In the genomic region with DNA sequence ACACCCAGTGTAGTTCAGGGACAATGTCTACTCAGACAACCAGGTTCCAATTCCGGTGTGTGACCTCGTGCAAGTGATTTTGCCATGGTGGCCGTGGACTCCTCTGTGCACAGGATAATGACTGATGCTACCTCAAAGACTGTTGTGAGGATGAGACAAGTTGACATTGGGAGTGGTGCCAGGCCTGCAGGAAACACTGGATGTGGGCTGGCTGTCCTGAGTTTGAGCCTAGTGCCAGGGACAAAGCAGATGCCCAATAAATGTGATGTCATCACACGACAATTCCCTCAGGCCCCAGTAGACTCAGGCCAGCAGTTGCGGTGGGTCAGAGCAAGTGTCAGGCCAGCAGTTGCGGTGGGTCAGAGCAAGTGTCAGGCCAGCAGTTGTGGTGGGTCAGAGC, we compare ENCODE assay signal across 19 cellular contexts. TPM values are rescaled to one million over a fixed set of nuclear protein-coding genes. Genes with fewer than 3 reads are reported as not detected.
DNase-seq lines count a peak whose midpoint lies in the region; ATAC-seq and TF ChIP-seq lines count a peak whose summit lies in the region.
"Had no signal": no experiment of that assay in that cellular context is flagged by ENCODE, and none has a peak within 500 bp of the region (broad histone marks: within the 10 kb centered on the region; RNA-seq: fewer than 3 reads in every experiment).

No MANE protein-coding gene starts in this region.

- H3K9me2 ChIP-seq in GM23338 (ENCODE audit: insufficient read depth) (no peaks in the 10 kb centered on the region), PC-3 (replicated peaks; ENCODE audit: low read length) (no peaks in the 10 kb centered on the region)

- H3K36me3 Mint-ChIP-seq in GM23338 (ENCODE audit: low read depth) = peaks cover 86% of the 10 kb centered on the region
- peaks cover 0 to 82% (median 20%) of the 10 kb centered on the region in 3 donors for H3K36me3 Mint-ChIP-seq in naive thymus-derived CD8-positive, alpha-beta T cell

- H4K20me1 ChIP-seq in GM23338 (replicated peaks; ENCODE audit: insufficient read depth) (peaks cover 11% of the 10 kb centered on the region; the same call in 1 of the 2 replicates), PC-3 (ENCODE audit: low read length) (no peaks in the 10 kb centered on the region)

- CTCF ChIA-PET in PC-3 (lab: Charles Lee) = no interaction called here

- POLR2A ChIA-PET in naive thymus-derived CD8-positive, alpha-beta T cell (lab: Charles Lee) = interaction anchor here (1.7 to 9.2 kb wide), 2 partner anchors 9 to 51 kb away, joined by 5 to 98 read pairs; no protein-coding TSS in a partner anchor
- POLR2A ChIA-PET in PC-3 (lab: Charles Lee; ENCODE audit: unreplicated experiment) = no interaction called here

- TF ChIP-seq CTCF in GM23338 (conservative IDR thresholded peaks at IDR 0.05; ENCODE audit: low read depth in 2 of 2) (no peak), adrenal gland (IDR thresholded peaks at IDR 0.05) (no peak), spleen (IDR thresholded peaks at IDR 0.05 in 8 of 11, conservative IDR thresholded peaks at IDR 0.05 in 3 of 11) (no peak), PC-3 (conservative IDR thresholded peaks at IDR 0.05; ENCODE audit: low read depth, low read length) (no peak)

- H3K9ac ChIP-seq in PC-3 (ENCODE audit: low read length) = no peak overlapping the region

- H3K36me3 ChIP-seq in GM23338 (ENCODE audit: insufficient read depth) (peaks cover 50% of the 10 kb centered on the region), adrenal gland (replicated peaks in 1 of 2) (peaks cover 0 to 84% of the 10 kb centered on the region in 2 donors), spleen (peaks cover 4 to 94% (median 90%) of the 10 kb centered on the region in 6 donors), PC-3 (ENCODE audit: low read depth, low read length) (peaks cover 3% of the 10 kb centered on the region)

- H3K79me2 ChIP-seq in GM23338 (replicated peaks; ENCODE audit: insufficient read depth) (no peaks in the 10 kb centered on the region), PC-3 (ENCODE audit: low read length) (no peaks in the 10 kb centered on the region)

- H3K9me3 Mint-ChIP-seq in GM23338 = no peaks in the 10 kb centered on the region; the same call in 2 of the 3 replicates
- no peaks in the 10 kb centered on the region for H3K9me3 Mint-ChIP-seq in naive thymus-derived CD8-positive, alpha-beta T cell

- no peaks in the 10 kb centered on the region; the same call in 2 of the 3 replicates for H3K4me1 Mint-ChIP-seq in GM23338
- peaks cover 0 to 29% (median 17%) of the 10 kb centered on the region in 4 donors for H3K4me1 Mint-ChIP-seq in naive thymus-derived CD8-positive, alpha-beta T cell

- no peak overlapping the region for H2AFZ ChIP-seq in GM23338
- H2AFZ ChIP-seq in PC-3 (ENCODE audit: low read length) = no peak overlapping the region
- H2AFZ ChIP-seq: PC-9 had no signal

- no peak overlapping the region for H3K4me3 ChIP-seq in GM23338
- no peak overlapping the region for H3K4me3 ChIP-seq in adrenal gland
- H3K4me3 ChIP-seq in spleen = no peak overlapping the region
- H3K4me3 ChIP-seq in PC-3 (ENCODE audit: low read length) = no peak overlapping the region
- H3K4me3 ChIP-seq: MG63, PC-9 had no signal

- no peak overlapping the region for H3K27ac Mint-ChIP-seq in GM23338
- peak overlapping the region in 7 of 10 donors; percentile 19 to 79 (median 66) for H3K27ac Mint-ChIP-seq in naive thymus-derived CD8-positive, alpha-beta T cell
- H3K27ac Mint-ChIP-seq: B cell had no signal

- intact Hi-C loops in adrenal gland (cut with DNase I) (no loop called here), spleen (cut with DNase I; ENCODE audit: low total_unique reads) (no loop called here), PC-3 (cut with micrococcal nuclease) (no loop called here)

- no peak overlapping the region for H3K4me3 Mint-ChIP-seq in GM23338
- no peak overlapping the region for H3K4me3 Mint-ChIP-seq in naive thymus-derived CD8-positive, alpha-beta T cell
- H3K4me3 Mint-ChIP-seq: B cell had no signal

- H3K27me3 ChIP-seq in GM23338 (ENCODE audit: insufficient read depth) (no peaks in the 10 kb centered on the region), adrenal gland (no peaks in the 10 kb centered on the region), spleen (replicated peaks in 1 of 7) (peaks cover 0 to 3% (median 0%) of the 10 kb centered on the region in 7 donors), PC-3 (ENCODE audit: low read length) (no peaks in the 10 kb centered on the region)
- H3K27me3 ChIP-seq: MG63 had no signal

- H3K27me3 Mint-ChIP-seq in GM23338 (ENCODE audit: insufficient read depth, low read depth, poor library complexity) = peaks cover 19% of the 10 kb centered on the region
- no peaks in the 10 kb centered on the region for H3K27me3 Mint-ChIP-seq in naive thymus-derived CD8-positive, alpha-beta T cell
- H3K27me3 Mint-ChIP-seq: CD4-positive, alpha-beta memory T cell had no signal

- DNase-seq in GM23338 (ENCODE audit: low spot score) (no peak), adrenal gland (peak in 4 of 7 donors; percentile 48 to 76 (median 57)), spleen (no peak), anterior cingulate cortex (lab: John Stamatoyannopoulos, UW) (no peak), DMS79 treated with DMSO at 0.1 percent for 48 hours (lab: John Stamatoyannopoulos, UW) (no peak), PC-3 (no peak)
- DNase-seq in naive thymus-derived CD8-positive, alpha-beta T cell = no peak
- DNase-seq: Calu3, DMS53, IMR-90, Karpas-422, MG63, NCI-H1092 treated with DMSO at 0.1 percent for 48 hours, NCI-H2081 treated with DMSO at 0.1 percent for 48 hours, NCI-H510A, NCI-H82, PC-9 had no signal

- TF ChIP-seq POLR2A in adrenal gland (IDR thresholded peaks at IDR 0.05) = no peak
- no peak for TF ChIP-seq POLR2A in spleen (IDR thresholded peaks at IDR 0.05)

- H3K27ac ChIP-seq in GM23338 (ENCODE audit: low read depth) (no peak overlapping the region), adrenal gland (peak overlapping the region in 1 of 5 donors; percentile 39), spleen (peak overlapping the region in 5 of 8 donors; percentile 3 to 55 (median 22)), PC-3 (ENCODE audit: low read length) (no peak overlapping the region)
- H3K27ac ChIP-seq: PC-9 had no signal

- WGBS in adrenal gland, 4 donors = 48 to 63% (median 58%) methylated on average over 4 to 6 of the region's 6 CpGs
- WGBS in spleen, 5 donors = 70 to 89% (median 80%) methylated on average over 6 of the region's 6 CpGs

- H3K4me1 ChIP-seq in GM23338 (ENCODE audit: insufficient read depth) = 0 out of 2 replicates have a peak, but pooled peaks cover 5% of the 10 kb centered on the region
- H3K4me1 ChIP-seq in adrenal gland (replicated peaks in 1 of 2) = no peaks in the 10 kb centered on the region
- peaks cover 0 to 37% (median 15%) of the 10 kb centered on the region in 6 donors for H3K4me1 ChIP-seq in spleen
- H3K4me1 ChIP-seq in PC-3 (ENCODE audit: insufficient read depth, low read length) = no peaks in the 10 kb centered on the region

- no TSS peak for BruUV-seq in PC-3 (replicated peaks; lab: Mats Ljungman, UMichigan)

- H3F3A ChIP-seq in GM23338 (replicated peaks; ENCODE audit: low read depth) (peaks cover 44% of the 10 kb centered on the region), PC-3 (ENCODE audit: low read length, unreplicated experiment) (no peaks in the 10 kb centered on the region)

- ATAC-seq in GM23338 (no peak), PC-3 (no peak)
- no peak for ATAC-seq in naive thymus-derived CD8-positive, alpha-beta T cell

- H3K4me2 ChIP-seq in GM23338 (no peak overlapping the region), PC-3 (ENCODE audit: low read length) (no peak overlapping the region)
- H3K4me2 ChIP-seq: PC-9 had no signal

- no peaks in the 10 kb centered on the region for H3K9me3 ChIP-seq in adrenal gland (replicated peaks in 1 of 3)
- H3K9me3 ChIP-seq in spleen = no peaks in the 10 kb centered on the region
- H3K9me3 ChIP-seq in PC-3 (ENCODE audit: low read length) = no peaks in the 10 kb centered on the region
- H3K9me3 ChIP-seq: MG63 had no signal

TF ChIP-seq in GM23338, 12 proteins besides CTCF, POLR2A, EP300 and RAD21:
- TF ChIP-seq NANOG (IDR thresholded peaks at IDR 0.05; ENCODE audit: borderline replicate concordance) = no peak
- TF ChIP-seq POLR2AphosphoS5 (IDR thresholded peaks at IDR 0.05; ENCODE audit: low read depth) = peak; percentile 21; the same call in 1 of the 2 replicates
- no peak for TF ChIP-seq JUNB (IDR thresholded peaks at IDR 0.05; ENCODE audit: unreplicated experiment)
- TF ChIP-seq ZNF331 (CRISPR knock-in tag; IDR thresholded peaks at IDR 0.05; ENCODE audit: low read depth) = no peak

RNA-seq across cellular contexts. Expression of gene SCN1B, which starts 6.2 kb away (rescaled TPM):
- 3.4 and 4.8 TPM in 2 replicates for total RNA-seq in GM23338 (2014; rRNA removed; shearing (Covaris generic))
- 1.7 and 1.8 TPM in 2 replicates for polyA plus RNA-seq in GM23338 (2016; fragmentation: Nextera tagmentation; extraction: Ambion mirVana)
- 10 to 100 TPM in 6 of 8 donors, 1 to 10 TPM in 2; 9.5 to 34.5 (median 15.8) TPM for total RNA-seq in adrenal gland
- 10 to 100 TPM in 2 of 3 donors, 1 to 10 TPM in 1; 4.4 to 13.2 (median 11.6) TPM for polyA plus RNA-seq in adrenal gland
- total RNA-seq in naive thymus-derived CD8-positive, alpha-beta T cell = 1 to 10 TPM; 1.6 to 2.1 TPM
- polyA plus RNA-seq in naive thymus-derived CD8-positive, alpha-beta T cell = under 1 TPM in 2 of 3 donors, not detected in 1; 0.27 to 0.28 TPM
- total RNA-seq in spleen = 10 to 100 TPM; 11.3 to 28.1 (median 16.7) TPM
- 1 to 10 TPM; 3.7 to 7.4 (median 5.9) TPM for polyA plus RNA-seq in spleen
- total RNA-seq in PC-3 (2014; rRNA removed) = 1.7 TPM in 2 replicates

RNA-seq across cellular contexts. Expression of gene HPN, which starts 17.4 kb away (rescaled TPM):
- 16.2 and 17.4 TPM in 2 replicates for total RNA-seq in GM23338 (2014; rRNA removed; shearing (Covaris generic))
- polyA plus RNA-seq in GM23338 (2016; fragmentation: Nextera tagmentation; extraction: Ambion mirVana) = 14.0 and 14.6 TPM in 2 replicates
- 1 to 10 TPM in 2 of 8 donors, under 1 TPM in 5, not detected in 1; 0.20 to 2.6 (median 0.87) TPM for total RNA-seq in adrenal gland
- polyA plus RNA-seq in adrenal gland = 1 to 10 TPM in 1 of 3 donors, under 1 TPM in 1, not detected in 1; 0.88 to 1.7 TPM
- total RNA-seq in naive thymus-derived CD8-positive, alpha-beta T cell = under 1 TPM in 1 of 2 experiments, not detected in 1; 0.16 TPM
- polyA plus RNA-seq in naive thymus-derived CD8-positive, alpha-beta T cell = under 1 TPM in 1 of 3 donors, not detected in 2; 0.16 TPM
- 1 to 10 TPM; 1.0 to 4.3 (median 2.4) TPM for total RNA-seq in spleen
- polyA plus RNA-seq in spleen = 1 to 10 TPM in 2 of 3 donors, under 1 TPM in 1; 0.86 to 2.4 (median 1.1) TPM
- 0.18 TPM in 1 of 2 replicates, not detected in the other for total RNA-seq in PC-3 (2014; rRNA removed)
- total RNA-seq: B cell, IMR-90 had no signal
- polyA plus RNA-seq: IMR-90 had no signal

RNA-seq across cellular contexts. Expression of gene GRAMD1A, which starts 24.0 kb away (rescaled TPM):
- total RNA-seq in GM23338 (2014; rRNA removed; shearing (Covaris generic)) = 141 and 174 TPM in 2 replicates
- polyA plus RNA-seq in GM23338 (2016; fragmentation: Nextera tagmentation; extraction: Ambion mirVana) (122 and 125 TPM in 2 replicates), adrenal gland (100 to 1,000 TPM in 1 of 3 donors, 10 to 100 TPM in 2; 41.5 to 125 (median 74.9) TPM), spleen (10 to 100 TPM; 30.0 to 63.2 (median 30.4) TPM)
- total RNA-seq in adrenal gland (100 to 1,000 TPM in 1 of 8 donors, 10 to 100 TPM in 7; 42.4 to 101 (median 81.5) TPM), spleen (100 to 1,000 TPM in 5 of 7 donors, 10 to 100 TPM in 2; 80.3 to 177 (median 118) TPM), PC-3 (2014; rRNA removed) (24.8 and 32.8 TPM in 2 replicates)
- total RNA-seq in naive thymus-derived CD8-positive, alpha-beta T cell = 100 to 1,000 TPM; 317 to 335 TPM
- 10 to 100 TPM; 29.5 to 77.0 (median 42.0) TPM for polyA plus RNA-seq in naive thymus-derived CD8-positive, alpha-beta T cell

Comparison
In these comparisons a context has a peak if more than half of its experiments do, and no peak if none do; other contexts are left out.
1. DNase-seq: peak in adrenal gland (4 of 7); none in GM23338 (single experiment), naive thymus-derived CD8-positive, alpha-beta T cell (0 of 10), spleen (single experiment), anterior cingulate cortex (0 of 58), DMS79 treated with DMSO at 0.1 percent for 48 hours (single experiment) and PC-3 (single experiment).
2. H3K27ac ChIP-seq: peak in spleen (5 of 8); none in GM23338 (single experiment) and PC-3 (single experiment).